ENCODE assay signal across 21 cellular contexts in the genomic region with DNA sequence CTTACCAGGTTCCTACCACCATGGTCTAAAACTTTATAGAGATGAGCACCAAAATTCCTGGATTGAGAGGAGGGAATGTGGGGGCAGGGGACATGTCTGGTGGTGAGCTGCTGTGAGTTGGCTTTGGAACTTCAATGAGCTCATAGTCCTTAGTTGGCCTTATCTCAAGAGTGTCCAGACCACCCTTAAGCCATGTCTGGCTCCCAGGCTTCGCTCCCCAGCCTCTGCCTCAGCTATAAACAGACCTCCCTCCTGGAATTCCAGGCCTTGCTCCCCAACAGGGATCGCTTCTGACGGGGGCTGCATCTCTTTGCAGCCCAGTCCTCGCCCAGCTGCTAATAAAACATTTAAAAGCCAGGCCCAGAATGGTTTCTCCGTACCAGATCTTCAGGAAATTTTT.
"Had no signal": no experiment of that assay in that cellular context is flagged by ENCODE, and none has a peak within 500 bp of the region (broad histone marks: within the 10 kb centered on the region; RNA-seq: fewer than 3 reads in every experiment).

No MANE protein-coding gene starts in this region.

- H3K4me3 Mint-ChIP-seq: activated CD8-positive, alpha-beta T cell treated with anti-CD3 and anti-CD28 coated beads for 36 hours; activated naive CD8-positive, alpha-beta T cell treated with anti-CD3 and anti-CD28 coated beads, Interleukin-2, amount 50 U/mL, for 24 hours; activated T-cell treated with anti-CD3 and anti-CD28 coated beads, Interleukin-2, amount 50 U/mL, for 24 hours; brain; T-helper 1 cell treated with Interleukin-12 subunit alpha and Interleukin-12 subunit beta and Interleukin-4 antibody, amounts not matched to agents 30 μg/mL and 1 μg/mL, for 36 hours had no signal

- H3K36me3 Mint-ChIP-seq: activated naive CD4-positive, alpha-beta T cell treated with anti-CD3 and anti-CD28 coated beads, Interleukin-2, amount 50 U/mL, for 72 hours; brain had no signal

- DNase-seq: activated CD4-positive, alpha-beta T cell treated with anti-CD3 and anti-CD28 coated beads for 4 hours; activated CD8-positive, alpha-beta T cell treated with anti-CD3 and anti-CD28 coated beads for 36 hours; activated effector memory CD4-positive, alpha-beta T cell treated with anti-CD3 and anti-CD28 coated beads, Interleukin-2, amount 50 U/mL, for 16 hours; activated naive CD4-positive, alpha-beta T cell treated with Interleukin-2 at 50 U/mL for 16 hours; activated naive CD8-positive, alpha-beta T cell treated with anti-CD3 and anti-CD28 coated beads, Interleukin-2, amount 50 U/mL, for 24 hours; activated T-cell treated with anti-CD3 and anti-CD28 coated beads, Interleukin-2, amount 50 U/mL, for 24 hours; amygdala; MM.1S; NCI-H1105; NCI-H1436; NCI-H1694 treated with DMSO at 0.1 percent for 48 hours; NCI-H2029 treated with DMSO at 0.1 percent for 48 hours; NCI-H345; NCI-H510A; NCI-H526 treated with DMSO at 0.1 percent for 48 hours; NCI-H82 had no signal

- H3K27ac Mint-ChIP-seq: activated CD8-positive, alpha-beta T cell treated with anti-CD3 and anti-CD28 coated beads for 36 hours; activated naive CD4-positive, alpha-beta T cell treated with anti-CD3 and anti-CD28 coated beads, Interleukin-2, amount 50 U/mL, for 72 hours; activated naive CD8-positive, alpha-beta T cell treated with anti-CD3 and anti-CD28 coated beads, Interleukin-2, amount 50 U/mL, for 24 hours; activated T-cell treated with anti-CD3 and anti-CD28 coated beads, Interleukin-2, amount 50 U/mL, for 24 hours; brain; T-helper 1 cell treated with Interleukin-12 subunit alpha and Interleukin-12 subunit beta and Interleukin-4 antibody, amounts not matched to agents 30 μg/mL and 1 μg/mL, for 36 hours had no signal

- ATAC-seq: activated CD4-positive, CD25-positive, alpha-beta regulatory T cell treated with anti-CD3 and anti-CD28 coated beads, Interleukin-2, amount 50 U/mL, for 24 hours; activated CD8-positive, alpha-beta T cell treated with anti-CD3 and anti-CD28 coated beads for 36 hours; activated naive CD4-positive, alpha-beta T cell treated with anti-CD3 and anti-CD28 coated beads, Interleukin-2, amount 50 U/mL, for 72 hours; activated naive CD8-positive, alpha-beta T cell treated with anti-CD3 and anti-CD28 coated beads, Interleukin-2, amount 50 U/mL, for 24 hours had no signal

- FAIRE-seq: astrocyte had no signal

- H3K9me3 Mint-ChIP-seq: activated CD8-positive, alpha-beta T cell treated with anti-CD3 and anti-CD28 coated beads for 36 hours; activated naive CD4-positive, alpha-beta T cell treated with anti-CD3 and anti-CD28 coated beads, Interleukin-2, amount 50 U/mL, for 72 hours; activated naive CD8-positive, alpha-beta T cell treated with anti-CD3 and anti-CD28 coated beads, Interleukin-2, amount 50 U/mL, for 24 hours; activated T-cell treated with anti-CD3 and anti-CD28 coated beads, Interleukin-2, amount 50 U/mL, for 24 hours; T-helper 1 cell treated with Interleukin-12 subunit alpha and Interleukin-12 subunit beta and Interleukin-4 antibody, amounts not matched to agents 30 μg/mL and 1 μg/mL, for 36 hours had no signal

- H3K4me1 Mint-ChIP-seq: activated naive CD8-positive, alpha-beta T cell treated with anti-CD3 and anti-CD28 coated beads, Interleukin-2, amount 50 U/mL, for 24 hours; brain had no signal
